In the genomic region with DNA sequence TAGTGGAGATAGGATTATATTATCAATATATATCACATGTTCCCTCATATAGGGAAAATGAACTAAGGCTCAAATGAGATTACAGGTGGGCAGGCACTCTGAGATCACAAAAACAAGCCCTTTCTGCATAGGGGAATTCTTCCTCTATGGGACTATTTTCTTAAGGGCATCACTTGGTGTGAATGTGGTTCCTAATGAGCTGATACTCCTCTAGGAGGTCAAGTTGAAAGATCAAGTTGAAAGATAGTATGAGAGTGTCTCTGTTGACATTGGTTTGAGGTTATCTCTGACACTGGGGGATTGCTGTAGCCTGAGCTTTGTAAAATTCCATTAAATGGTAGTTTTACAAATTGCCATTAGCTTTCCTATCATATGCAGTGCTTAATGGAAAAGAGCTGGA, we compare ENCODE assay signal across 1 cellular context.
TF ChIP-seq lines count a peak whose summit lies in the region.

No MANE protein-coding gene starts in this region.

TF ChIP-seq in GM12878, 131 proteins besides CTCF, POLR2A, EP300 and RAD21 (continued from another document):
- TF ChIP-seq, protein P1, sequence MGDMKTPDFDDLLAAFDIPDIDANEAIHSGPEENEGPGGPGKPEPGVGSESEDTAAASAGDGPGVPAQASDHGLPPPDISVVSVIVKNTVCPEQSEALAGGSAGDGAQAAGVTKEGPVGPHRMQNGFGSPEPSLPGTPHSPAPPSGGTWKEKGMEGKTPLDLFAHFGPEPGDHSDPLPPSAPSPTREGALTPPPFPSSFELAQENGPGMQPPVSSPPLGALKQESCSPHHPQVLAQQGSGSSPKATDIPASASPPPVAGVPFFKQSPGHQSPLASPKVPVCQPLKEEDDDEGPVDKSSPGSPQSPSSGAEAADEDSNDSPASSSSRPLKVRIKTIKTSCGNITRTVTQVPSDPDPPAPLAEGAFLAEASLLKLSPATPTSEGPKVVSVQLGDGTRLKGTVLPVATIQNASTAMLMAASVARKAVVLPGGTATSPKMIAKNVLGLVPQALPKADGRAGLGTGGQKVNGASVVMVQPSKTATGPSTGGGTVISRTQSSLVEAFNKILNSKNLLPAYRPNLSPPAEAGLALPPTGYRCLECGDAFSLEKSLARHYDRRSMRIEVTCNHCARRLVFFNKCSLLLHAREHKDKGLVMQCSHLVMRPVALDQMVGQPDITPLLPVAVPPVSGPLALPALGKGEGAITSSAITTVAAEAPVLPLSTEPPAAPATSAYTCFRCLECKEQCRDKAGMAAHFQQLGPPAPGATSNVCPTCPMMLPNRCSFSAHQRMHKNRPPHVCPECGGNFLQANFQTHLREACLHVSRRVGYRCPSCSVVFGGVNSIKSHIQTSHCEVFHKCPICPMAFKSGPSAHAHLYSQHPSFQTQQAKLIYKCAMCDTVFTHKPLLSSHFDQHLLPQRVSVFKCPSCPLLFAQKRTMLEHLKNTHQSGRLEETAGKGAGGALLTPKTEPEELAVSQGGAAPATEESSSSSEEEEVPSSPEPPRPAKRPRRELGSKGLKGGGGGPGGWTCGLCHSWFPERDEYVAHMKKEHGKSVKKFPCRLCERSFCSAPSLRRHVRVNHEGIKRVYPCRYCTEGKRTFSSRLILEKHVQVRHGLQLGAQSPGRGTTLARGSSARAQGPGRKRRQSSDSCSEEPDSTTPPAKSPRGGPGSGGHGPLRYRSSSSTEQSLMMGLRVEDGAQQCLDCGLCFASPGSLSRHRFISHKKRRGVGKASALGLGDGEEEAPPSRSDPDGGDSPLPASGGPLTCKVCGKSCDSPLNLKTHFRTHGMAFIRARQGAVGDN (IDR thresholded peaks at IDR 0.05) = peak; percentile 32; the same call in 1 of the 2 replicates
TF ChIP-seq in GM12878: peak in this region for 3.
